Comparison of ENCODE assay signal across 8 cellular contexts in the genomic region with DNA sequence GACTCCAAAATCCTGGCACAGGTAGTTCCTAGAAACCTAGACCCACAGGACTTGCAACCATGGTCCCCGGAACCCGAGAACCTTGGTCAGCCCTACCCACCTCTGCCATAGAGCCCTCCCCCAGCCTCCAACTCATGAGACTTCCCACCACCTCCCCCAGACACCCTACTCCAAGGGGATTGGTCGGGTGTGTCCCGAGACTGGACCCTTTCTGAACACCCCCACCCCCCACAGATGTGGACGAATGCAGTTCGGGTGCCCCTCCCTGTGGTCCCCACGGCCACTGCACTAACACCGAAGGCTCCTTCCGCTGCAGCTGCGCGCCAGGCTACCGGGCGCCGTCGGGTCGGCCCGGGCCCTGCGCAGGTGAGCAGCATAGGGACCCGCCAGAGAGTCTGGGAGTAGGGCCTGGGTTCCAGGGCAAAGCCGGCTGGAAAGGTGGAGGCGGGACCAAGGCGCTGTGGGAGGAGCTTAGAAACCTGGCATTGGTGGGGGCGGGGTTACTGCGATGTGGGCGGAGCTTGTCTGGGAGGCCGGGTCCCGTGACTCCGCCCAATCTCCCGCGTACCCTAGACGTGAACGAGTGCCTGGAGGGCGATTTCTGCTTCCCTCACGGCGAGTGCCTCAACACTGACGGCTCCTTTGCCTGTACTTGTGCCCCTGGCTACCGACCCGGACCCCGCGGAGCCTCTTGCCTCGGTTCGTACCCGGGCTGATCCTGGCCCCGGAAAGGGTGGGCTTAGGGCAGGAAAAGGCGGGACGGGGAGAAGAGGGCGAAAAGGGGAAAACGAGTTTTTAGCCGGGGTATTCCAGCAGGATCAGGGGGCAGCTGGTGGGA. TPM values are rescaled to one million over a fixed set of nuclear protein-coding genes. Genes with fewer than 3 reads are reported as not detected.
A peak's percentile ranks its signal among the peaks of the same experiment; 100 is the strongest.
DNase-seq lines count a peak whose midpoint lies in the region; ATAC-seq and TF ChIP-seq lines count a peak whose summit lies in the region.

No MANE protein-coding gene starts in this region.

- no peaks in the 10 kb centered on the region for H3K27me3 Mint-ChIP-seq in T-helper 17 cell

- TF ChIP-seq POLR2A in lower leg skin (IDR thresholded peaks at IDR 0.05), result no peak

- 29 to 34% methylated on average over 47 to 49 of the region's 49 CpGs for WGBS in lower leg skin, 2 donors

- intact Hi-C loops in lower leg skin (cut with DNase I; ENCODE audit: low total_unique reads), result no loop called here

- DNase-seq in NCI-H748 (lab: John Stamatoyannopoulos, UW; ENCODE audit: unreplicated experiment), result peak; percentile 60
- no peak for DNase-seq in NCI-H748 treated with DMSO at 0.1 percent for 48 hours (lab: John Stamatoyannopoulos, UW)
- DNase-seq in T-helper 17 cell, result peak; percentile 56 to 58 (median 56)
- peak; percentile 53 for DNase-seq in astrocyte of the spinal cord (ENCODE audit: low read depth, low spot score)
- peak in 1 of 2 donors; percentile 93 for DNase-seq in lower leg skin (ENCODE audit: low spot score in 2 of 2)
- DNase-seq in stimulated activated CD8-positive, alpha-beta memory T cell treated with anti-CD3 and anti-CD28 coated beads, Interleukin-15, amount 100 ng/mL, for 24 hours (ENCODE audit: low read depth), result peak; percentile 66
- no peak for DNase-seq in NCI-H146 (lab: John Stamatoyannopoulos, UW)

- no peak for TF ChIP-seq CTCF in astrocyte of the spinal cord (IDR thresholded peaks at IDR 0.05; ENCODE audit: low read depth, low read length)
- TF ChIP-seq CTCF in lower leg skin (IDR thresholded peaks at IDR 0.05), result no peak

- peak overlapping the region; percentile 72 for H3K4me3 ChIP-seq in astrocyte of the spinal cord (ENCODE audit: low read depth, low read length)
- H3K4me3 ChIP-seq in lower leg skin (ENCODE audit: low read depth, poor library complexity, severe bottlenecking), result peak overlapping the region; percentile 17

- peak overlapping the region; percentile 99 for H3K4me3 Mint-ChIP-seq in T-helper 17 cell

- ATAC-seq in T-helper 17 cell (no peak), GM21423 (IDR thresholded peaks at IDR 0.05; ENCODE audit: unreplicated experiment) (no peak)

- H3K9me3 ChIP-seq in T-helper 17 cell (ENCODE audit: control insufficient read depth, low read length, poor library complexity, severe bottlenecking), result no peaks in the 10 kb centered on the region

- H3K27ac Mint-ChIP-seq in T-helper 17 cell, result peak overlapping the region; percentile 97

- H3K36me3 Mint-ChIP-seq in T-helper 17 cell (ENCODE audit: low read depth), result no peaks in the 10 kb centered on the region

- peaks cover 54% of the 10 kb centered on the region for H3K4me1 Mint-ChIP-seq in T-helper 17 cell

- in situ Hi-C loops in astrocyte of the spinal cord (cut with HindIII; ENCODE audit: low sequenced_read_pairs), result no loop called here

RNA-seq across cellular contexts. Expression of a gene that starts 11.9 kb away (rescaled TPM):
- total RNA-seq in T-helper 17 cell, result 100 to 1,000 TPM; 198 to 230 TPM
- total RNA-seq in lower leg skin, result 100 to 1,000 TPM; 113 to 181 (median 144) TPM

RNA-seq across cellular contexts. Expression of a gene that starts 36.4 kb away (rescaled TPM):
- total RNA-seq in T-helper 17 cell, result 100 to 1,000 TPM; 124 to 141 TPM
- total RNA-seq in lower leg skin, result 10 to 100 TPM; 39.6 to 53.4 (median 43.0) TPM

Comparison
In these comparisons a context has a peak if more than half of its experiments do, and no peak if none do; other contexts are left out.
1. DNase-seq: peak in NCI-H748 (single experiment), T-helper 17 cell (3 of 3), astrocyte of the spinal cord (single experiment) and stimulated activated CD8-positive, alpha-beta memory T cell treated with anti-CD3 and anti-CD28 coated beads, Interleukin-15, amount 100 ng/mL, for 24 hours (single experiment); none in NCI-H748 treated with DMSO at 0.1 percent for 48 hours (single experiment) and NCI-H146 (single experiment).